ENCODE assay signal across 25 cellular contexts in the genomic region with DNA sequence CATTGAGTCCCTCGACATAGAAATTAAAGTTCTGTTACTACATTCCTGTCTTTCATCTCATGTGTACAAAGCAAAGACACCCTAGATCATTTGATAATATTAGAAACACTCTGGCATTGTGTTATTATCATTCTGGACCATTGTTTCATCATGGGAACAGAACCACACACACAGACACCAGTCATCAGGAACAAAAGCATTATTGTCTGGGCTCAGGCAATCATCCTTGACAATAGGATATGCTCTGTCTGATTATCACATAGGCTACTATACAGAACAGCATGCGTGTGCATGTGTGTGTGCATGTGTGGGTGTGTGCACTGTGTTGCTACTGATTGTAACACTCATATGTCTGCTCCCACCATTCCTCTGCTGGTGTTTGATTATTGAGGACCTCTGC.
DNase-seq lines count a peak whose midpoint lies in the region; ATAC-seq, FAIRE-seq and TF ChIP-seq lines count a peak whose summit lies in the region.
"Had no signal": no experiment of that assay in that cellular context is flagged by ENCODE, and none has a peak within 500 bp of the region (broad histone marks: within the 10 kb centered on the region; RNA-seq: fewer than 3 reads in every experiment).

No MANE protein-coding gene starts in this region.

- H3K4me3 ChIP-seq in right atrium auricular region (no peak overlapping the region), heart left ventricle (no peak overlapping the region)

- intact Hi-C loops in heart left ventricle (cut with DNase I): no loop called here

- H3K9me3 ChIP-seq in right atrium auricular region (no peaks in the 10 kb centered on the region), heart left ventricle (no peaks in the 10 kb centered on the region)

- peak; percentile 1 for DNase-seq in right atrium auricular region (ENCODE audit: low spot score)
- DNase-seq in heart left ventricle: no peak
- peak; percentile 88 for DNase-seq in globus pallidus (ENCODE audit: low spot score)
- DNase-seq in medulla oblongata (ENCODE audit: extremely low spot score): peak; percentile 72
- DNase-seq in urothelium cell line (ENCODE audit: low spot score): no peak
- DNase-seq in left lobe of liver (ENCODE audit: low spot score): no peak
- no peak for DNase-seq in DMS114 treated with DMSO at 0.1 percent for 48 hours (lab: John Stamatoyannopoulos, UW; ENCODE audit: unreplicated experiment)
- DNase-seq: AML-193; Calu3; CD8-positive, alpha-beta memory T cell; DMS53; GDM1; Kasumi-1; MM.1S; NCI-H1048; NCI-H1417 treated with DMSO at 0.1 percent for 48 hours; NCI-H187; NCI-H2107; NCI-H510A; NCI-H82; SIG-M5 had no signal

- H3K27ac ChIP-seq in right atrium auricular region (no peak overlapping the region), heart left ventricle (no peak overlapping the region)
- H3K27ac ChIP-seq: C4-2B had no signal

- no peak for TF ChIP-seq POLR2A in heart left ventricle (IDR thresholded peaks at IDR 0.05)

- peak; percentile 20 for FAIRE-seq in urothelium cell line (lab: Jason Lieb, UNC)
- FAIRE-seq: GM19239 had no signal

- WGBS in heart left ventricle, 4 donors: 89 to 93% (median 90%) methylated on average over 2 of the region's 2 CpGs

- no peaks in the 10 kb centered on the region for H3K27me3 ChIP-seq in right atrium auricular region
- H3K27me3 ChIP-seq in heart left ventricle: peaks cover 0 to 8% (median 0%) of the 10 kb centered on the region in 9 donors

- TF ChIP-seq CTCF in right atrium auricular region (IDR thresholded peaks at IDR 0.05) (no peak), heart left ventricle (IDR thresholded peaks at IDR 0.05) (no peak)

- no peaks in the 10 kb centered on the region for H3K36me3 ChIP-seq in right atrium auricular region
- H3K36me3 ChIP-seq in heart left ventricle: no peaks in the 10 kb centered on the region

- ATAC-seq in heart left ventricle (no peak), left lobe of liver (no peak), HG03442 (IDR thresholded peaks at IDR 0.05; ENCODE audit: unreplicated experiment) (no peak)
- ATAC-seq: Panc1 had no signal

- H3K4me1 ChIP-seq in right atrium auricular region (no peaks in the 10 kb centered on the region), heart left ventricle (no peaks in the 10 kb centered on the region)

Comparison
In these comparisons a context has a peak if more than half of its experiments do, and no peak if none do; other contexts are left out.
1. DNase-seq: peak in right atrium auricular region (single experiment), globus pallidus (single experiment) and medulla oblongata (single experiment); none in heart left ventricle (0 of 5), urothelium cell line (single experiment), left lobe of liver (single experiment) and DMS114 treated with DMSO at 0.1 percent for 48 hours (single experiment).